In genomic region chr16:21508661-21509432, GRCh38 we compare ENCODE assay signal across 8 cellular contexts.
DNase-seq lines count a peak whose midpoint lies in the region; ATAC-seq, FAIRE-seq and TF ChIP-seq lines count a peak whose summit lies in the region.
"Not testable (repeated sequence)": the region's sequence is repeated elsewhere in the genome, so short reads cannot be mapped to it uniquely, and the experiment has no call there.

No MANE protein-coding gene starts in this region.

- not testable (repeated sequence) for H3K36me3 ChIP-seq in CD8-positive, alpha-beta T cell (ENCODE audit: insufficient read depth, low read length); prostate gland
- H3K36me3 ChIP-seq in HepG2 (replicated peaks in 1 of 2; ENCODE audit: control insufficient read depth in 1 of 2, insufficient read depth in 2 of 2, low read length in 2 of 2) = peaks cover 24 to 31% of the 10 kb centered on the region in 2 experiments; a peak in 4 of 5 replicates

- ATAC-seq in CD8-positive, alpha-beta T cell; HepG2: not testable (repeated sequence)
- ATAC-seq in activated CD4-positive, CD25-positive, alpha-beta regulatory T cell treated with anti-CD3 and anti-CD28 coated beads, Interleukin-2, amount 50 U/mL, for 24 hours = peak; percentile 65 to 69

- not testable (repeated sequence) for H3K4me2 ChIP-seq in HepG2 (ENCODE audit: low read depth, low read length)

- not testable (repeated sequence) for FAIRE-seq in HepG2 (lab: Jason Lieb, UNC)

- H3K27me3 Mint-ChIP-seq in CD8-positive, alpha-beta T cell (ENCODE audit: low read depth); activated naive CD8-positive, alpha-beta T cell: not testable (repeated sequence)

- H3K4me1 Mint-ChIP-seq in CD8-positive, alpha-beta T cell (ENCODE audit: low read depth) = peaks cover 55% of the 10 kb centered on the region
- H3K4me1 Mint-ChIP-seq in activated naive CD8-positive, alpha-beta T cell (ENCODE audit: low read depth) = peaks cover 56% of the 10 kb centered on the region

- peak overlapping the region; percentile 90 for H3K27ac Mint-ChIP-seq in CD8-positive, alpha-beta T cell
- peak overlapping the region; percentile 91 for H3K27ac Mint-ChIP-seq in activated naive CD8-positive, alpha-beta T cell

- DNase-seq in CD8-positive, alpha-beta T cell; HepG2 (ENCODE audit: low spot score): not testable (repeated sequence)
- DNase-seq in NCI-H69 (lab: John Stamatoyannopoulos, UW) = peak; percentile 18
- peak; percentile 97 to 99 for DNase-seq in erythroblast (lab: John Stamatoyannopoulos, UW)
- peak; percentile 2 for DNase-seq in prostate gland (ENCODE audit: low spot score)
- peak; percentile 42 for DNase-seq in superior temporal gyrus (ENCODE audit: extremely low spot score)

- POLR2A ChIA-PET in CD8-positive, alpha-beta T cell (lab: Charles Lee) = not testable (repeated sequence)
- POLR2A ChIA-PET in HepG2 (lab: Yijun Ruan, JAX) = interaction anchor here (2.4 kb wide), 1 partner anchor 11 kb away, joined by 28 read pairs; no protein-coding TSS in a partner anchor

- not testable (repeated sequence) for TF ChIP-seq CTCF in CD8-positive, alpha-beta T cell (IDR thresholded peaks at IDR 0.05); HepG2 (CRISPR knock-in tag; IDR thresholded peaks at IDR 0.05); prostate gland (IDR thresholded peaks at IDR 0.05)

- H3K27me3 ChIP-seq in CD8-positive, alpha-beta T cell (ENCODE audit: insufficient read depth, low read length); HepG2 (ENCODE audit: control insufficient read depth in 1 of 2, insufficient read depth in 2 of 2, low read length in 2 of 2); prostate gland (replicated peaks; ENCODE audit: insufficient read depth): not testable (repeated sequence)

- H3K4me1 ChIP-seq in CD8-positive, alpha-beta T cell (ENCODE audit: insufficient read depth, low read length) = peaks cover 33% of the 10 kb centered on the region
- peaks cover 97% of the 10 kb centered on the region for H3K4me1 ChIP-seq in HepG2 (ENCODE audit: insufficient read depth, low read length)
- peaks cover 25% of the 10 kb centered on the region for H3K4me1 ChIP-seq in prostate gland (replicated peaks)

- H4K20me1 ChIP-seq in HepG2 (ENCODE audit: insufficient read depth, low read length) = peaks cover 82% of the 10 kb centered on the region

- not testable (repeated sequence) for H3K27ac ChIP-seq in CD8-positive, alpha-beta T cell (ENCODE audit: low read depth, low read length)
- peak overlapping the region; percentile 31 for H3K27ac ChIP-seq in HepG2 (ENCODE audit: extremely low read length, insufficient read depth, low read length)
- peak overlapping the region in 1 of 2 donors; percentile 1 for H3K27ac ChIP-seq in prostate gland

- peak overlapping the region; percentile 84 for H3K4me3 Mint-ChIP-seq in CD8-positive, alpha-beta T cell
- H3K4me3 Mint-ChIP-seq in activated naive CD8-positive, alpha-beta T cell = peak overlapping the region; percentile 85

- H3K9me3 ChIP-seq in CD8-positive, alpha-beta T cell (ENCODE audit: low read length); HepG2 (ENCODE audit: low read length); prostate gland: not testable (repeated sequence)

- in situ Hi-C loops in HepG2 (cut with HindIII; ENCODE audit: extremely low pct_ligation_motif_present, low pct_unique_long_range_greater_than_20kb) = not testable (repeated sequence)

- 88% methylated on average over 17 of the region's 17 CpGs for WGBS in HepG2 (ENCODE audit: low lambda C conversion rate)
- 71% methylated on average over 17 of the region's 17 CpGs for WGBS in prostate gland

- not testable (repeated sequence) for H3K9ac ChIP-seq in HepG2 (ENCODE audit: insufficient read depth, low read depth, low read length)

- CTCF ChIA-PET in CD8-positive, alpha-beta T cell (lab: Charles Lee); HepG2 (lab: Yijun Ruan, JAX; ENCODE audit: low intra/inter-chr PET ratio, low total read pairs): not testable (repeated sequence)

- intact Hi-C loops in CD8-positive, alpha-beta T cell (cut with DNase I, micrococcal nuclease); HepG2 (cut with micrococcal nuclease; ENCODE audit: unreplicated experiment); prostate gland (cut with DNase I): not testable (repeated sequence)

- TF ChIP-seq RAD21 in HepG2 (CRISPR knock-in tag; IDR thresholded peaks at IDR 0.05) = not testable (repeated sequence)

- peak; percentile 61 for TF ChIP-seq POLR2A in erythroblast (IDR thresholded peaks at IDR 0.05; ENCODE audit: low read length)
- TF ChIP-seq POLR2A in HepG2 (IDR thresholded peaks at IDR 0.05; ENCODE audit: insufficient read depth in 1 of 2, low read depth in 2 of 2, low read length in 2 of 2); prostate gland (IDR thresholded peaks at IDR 0.05): not testable (repeated sequence)

- TF ChIP-seq EP300 in HepG2 (IDR thresholded peaks at IDR 0.05; ENCODE audit: low read depth in 2 of 2, low read length in 2 of 2); HepG2 (CRISPR knock-in tag; IDR thresholded peaks at IDR 0.05; ENCODE audit: borderline replicate concordance): not testable (repeated sequence)

- BruUV-seq in HepG2 (replicated peaks; lab: Mats Ljungman, UMichigan) = not testable (repeated sequence)

- H3K9me3 Mint-ChIP-seq in CD8-positive, alpha-beta T cell; activated naive CD8-positive, alpha-beta T cell (ENCODE audit: low read depth): not testable (repeated sequence)

- peaks cover 20% of the 10 kb centered on the region for H3K36me3 Mint-ChIP-seq in CD8-positive, alpha-beta T cell
- not testable (repeated sequence) for H3K36me3 Mint-ChIP-seq in activated naive CD8-positive, alpha-beta T cell

- not testable (repeated sequence) for H2AFZ ChIP-seq in HepG2 (ENCODE audit: low read length)

- peaks cover 92% of the 10 kb centered on the region for H3K79me2 ChIP-seq in HepG2 (ENCODE audit: insufficient read depth, low read length)

- H3K4me3 ChIP-seq in CD8-positive, alpha-beta T cell (ENCODE audit: low read depth, low read length); HepG2 (replicated peaks in 1 of 3; ENCODE audit: insufficient read depth in 1 of 3, low read depth in 2 of 3, low read length in 3 of 3); prostate gland: not testable (repeated sequence)

TF ChIP-seq in HepG2, 621 proteins besides CTCF, POLR2A, EP300 and RAD21 (continues in another document):
- TF ChIP-seq ZNF607 (CRISPR knock-in tag; IDR thresholded peaks at IDR 0.05; ENCODE audit: borderline replicate concordance) = 0 out of 2 replicates have a peak, but pooled peaks have one; percentile 59
- TF ChIP-seq ZNF75D (CRISPR knock-in tag; IDR thresholded peaks at IDR 0.05; ENCODE audit: borderline replicate concordance) = peak; percentile 73; the same call in 1 of the 2 replicates
- TF ChIP-seq ZNF572 (CRISPR knock-in tag; IDR thresholded peaks at IDR 0.05) = peak; percentile 55; the same call in 1 of the 2 replicates
- TF ChIP-seq ETV5 (CRISPR knock-in tag; IDR thresholded peaks at IDR 0.05; ENCODE audit: borderline replicate concordance) = 0 out of 2 replicates have a peak, but pooled peaks have one; percentile 16
- TF ChIP-seq ARHGAP35 (CRISPR knock-in tag; IDR thresholded peaks at IDR 0.05; ENCODE audit: borderline replicate concordance) = 0 out of 2 replicates have a peak, but pooled peaks have one; percentile 27
- 0 out of 2 replicates have a peak, but pooled peaks have one; percentile 16 for TF ChIP-seq SRY (CRISPR knock-in tag; IDR thresholded peaks at IDR 0.05)
- peak; percentile 27; the same call in 1 of the 2 replicates for TF ChIP-seq MNT (IDR thresholded peaks at IDR 0.05)
- TF ChIP-seq DZIP1 (CRISPR knock-in tag; IDR thresholded peaks at IDR 0.05) = 0 out of 2 replicates have a peak, but pooled peaks have one; percentile 87
- TF ChIP-seq NFKB2 (CRISPR knock-in tag; IDR thresholded peaks at IDR 0.05; ENCODE audit: borderline replicate concordance) = 0 out of 2 replicates have a peak, but pooled peaks have one; percentile 17
- peak; percentile 62 for TF ChIP-seq SAP130 (CRISPR knock-in tag; IDR thresholded peaks at IDR 0.05; ENCODE audit: low read depth)
